12 cellular contexts compared by ENCODE assay signal in the genomic region with DNA sequence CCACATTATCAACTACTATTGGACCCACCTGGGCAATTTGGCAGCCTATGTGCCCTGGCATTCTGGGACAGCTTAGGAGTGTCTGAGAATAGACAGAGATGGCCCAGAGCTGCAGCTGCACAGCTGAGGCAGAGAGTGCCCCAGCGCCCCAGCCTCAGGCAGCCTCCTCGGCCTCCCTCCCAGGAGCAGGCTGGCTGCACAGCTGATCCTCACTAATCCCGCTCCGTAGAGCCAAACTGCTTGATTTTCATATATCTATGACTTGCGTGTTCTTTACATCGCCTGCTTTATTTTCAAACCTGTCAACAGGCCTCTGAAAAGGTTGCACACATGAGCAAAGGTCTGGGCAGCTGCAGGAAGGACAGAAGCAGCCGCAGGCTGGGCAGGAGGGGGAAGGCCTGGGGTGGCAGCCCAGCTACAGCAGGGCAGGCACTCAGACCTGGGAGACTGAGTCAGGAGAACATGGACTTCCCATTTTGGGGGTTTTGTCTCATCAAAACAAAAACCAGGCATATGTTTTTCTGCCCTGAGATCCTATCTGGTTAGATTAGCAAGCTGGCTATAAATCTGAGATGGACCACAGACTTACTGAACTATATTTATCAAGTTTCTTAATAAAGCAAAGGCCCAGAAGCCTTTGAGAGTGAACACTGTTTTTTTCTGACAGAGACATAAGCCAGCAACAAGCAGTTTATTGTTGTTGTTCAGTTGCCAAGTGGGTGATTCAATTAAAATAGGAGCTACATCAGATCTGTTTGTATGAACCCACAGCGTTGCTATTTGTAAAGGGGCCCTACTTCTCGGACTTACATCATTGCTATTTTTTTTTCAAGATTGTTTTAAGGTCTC.
A peak's percentile ranks its signal among the peaks of the same experiment; 100 is the strongest.
DNase-seq lines count a peak whose midpoint lies in the region; ATAC-seq, FAIRE-seq and TF ChIP-seq lines count a peak whose summit lies in the region.
"Had no signal": no experiment of that assay in that cellular context is flagged by ENCODE, and none has a peak within 500 bp of the region (broad histone marks: within the 10 kb centered on the region; RNA-seq: fewer than 3 reads in every experiment).

No MANE protein-coding gene starts in this region.

- ATAC-seq in HG02642 (IDR thresholded peaks at IDR 0.05; ENCODE audit: poor library complexity, unreplicated experiment): no peak
- no peak for ATAC-seq in activated T-cell treated with anti-CD3 and anti-CD28 coated beads, Interleukin-2, amount 50 U/mL, for 4 hours

- DNase-seq in Ammon's horn (ENCODE audit: low spot score) (peak; percentile 25), WERI-Rb-1 (peak; percentile 18), foreskin melanocyte (peak; percentile 32), pons (ENCODE audit: low spot score) (peak; percentile 10), H54 (ENCODE audit: insufficient read length, low spot score) (no peak)
- no peak for DNase-seq in activated CD4-positive, CD25-positive, alpha-beta regulatory T cell treated with anti-CD3 and anti-CD28 coated beads, Interleukin-2, amount 50 U/mL, for 72 hours
- no peak for DNase-seq in activated T-cell treated with anti-CD3 and anti-CD28 coated beads, Interleukin-2, amount 50 U/mL, for 4 hours
- DNase-seq: activated CD4-positive, alpha-beta T cell treated with anti-CD3 and anti-CD28 coated beads, Interleukin-2, amount 50 U/mL, for 1 hour; CD8-positive, alpha-beta memory T cell; NCI-H1048 had no signal

- no peak for TF ChIP-seq CTCF in WERI-Rb-1 (IDR thresholded peaks at IDR 0.05; ENCODE audit: low read depth, low read length)

- FAIRE-seq in H54 (lab: Jason Lieb, UNC): no peak
- FAIRE-seq: RCC 7860 had no signal

- H3K27me3 ChIP-seq in WERI-Rb-1 (ENCODE audit: insufficient read depth, low read depth, severe bottlenecking): no peaks in the 10 kb centered on the region

- peaks cover 8% of the 10 kb centered on the region for H3K4me1 Mint-ChIP-seq in activated T-cell treated with anti-CD3 and anti-CD28 coated beads, Interleukin-2, amount 50 U/mL, for 4 hours (ENCODE audit: low read depth)

- H3K36me3 ChIP-seq in WERI-Rb-1: no peaks in the 10 kb centered on the region

- TF ChIP-seq POLR2A in H54 (IDR thresholded peaks at IDR 0.05; ENCODE audit: low read depth, low read length): no peak

- no peaks in the 10 kb centered on the region for H3K9me3 ChIP-seq in WERI-Rb-1 (ENCODE audit: severe bottlenecking)

- H3K4me3 ChIP-seq in WERI-Rb-1 (ENCODE audit: low read depth, low read length): no peak overlapping the region

- H3K36me3 Mint-ChIP-seq in activated T-cell treated with anti-CD3 and anti-CD28 coated beads, Interleukin-2, amount 50 U/mL, for 4 hours (ENCODE audit: insufficient read depth): no peaks in the 10 kb centered on the region
- H3K36me3 Mint-ChIP-seq: CD8-positive, alpha-beta memory T cell had no signal

- no peaks in the 10 kb centered on the region for H3K9me3 Mint-ChIP-seq in activated T-cell treated with anti-CD3 and anti-CD28 coated beads, Interleukin-2, amount 50 U/mL, for 4 hours
- H3K9me3 Mint-ChIP-seq: CD8-positive, alpha-beta memory T cell had no signal

- H3K27me3 Mint-ChIP-seq in activated T-cell treated with anti-CD3 and anti-CD28 coated beads, Interleukin-2, amount 50 U/mL, for 4 hours (ENCODE audit: low read depth): no peaks in the 10 kb centered on the region
- H3K27me3 Mint-ChIP-seq: CD8-positive, alpha-beta memory T cell had no signal

- no peak overlapping the region for H3K27ac ChIP-seq in WERI-Rb-1

- H3K4me3 Mint-ChIP-seq in activated T-cell treated with anti-CD3 and anti-CD28 coated beads, Interleukin-2, amount 50 U/mL, for 4 hours: no peak overlapping the region
- H3K4me3 Mint-ChIP-seq: CD8-positive, alpha-beta memory T cell had no signal

Comparison
In these comparisons a context has a peak if more than half of its experiments do, and no peak if none do; other contexts are left out.
1. DNase-seq: peak in Ammon's horn (single experiment), WERI-Rb-1 (single experiment), foreskin melanocyte (single experiment) and pons (single experiment); none in activated CD4-positive, CD25-positive, alpha-beta regulatory T cell treated with anti-CD3 and anti-CD28 coated beads, Interleukin-2, amount 50 U/mL, for 72 hours (single experiment), H54 (single experiment) and activated T-cell treated with anti-CD3 and anti-CD28 coated beads, Interleukin-2, amount 50 U/mL, for 4 hours (single experiment).